ENCODE assay signal across 25 cellular contexts in genomic region chr1:164498792-164499191, GRCh38.
"Had no signal": no experiment of that assay in that cellular context is flagged by ENCODE, and none has a peak within 500 bp of the region (broad histone marks: within the 10 kb centered on the region; RNA-seq: fewer than 3 reads in every experiment).

No MANE protein-coding gene starts in this region.

- H3K4me3 ChIP-seq: coronary artery, dorsolateral prefrontal cortex had no signal

- H3K27ac ChIP-seq: brain microvascular endothelial cell, coronary artery, dorsolateral prefrontal cortex, VCaP had no signal

- ATAC-seq: activated CD4-positive, CD25-positive, alpha-beta regulatory T cell treated with anti-CD3 and anti-CD28 coated beads, Interleukin-2, amount 50 U/mL, for 24 hours; activated CD8-positive, alpha-beta T cell treated with anti-CD3 and anti-CD28 coated beads for 36 hours; activated T-cell treated with anti-CD3 and anti-CD28 coated beads, Interleukin-2, amount 50 U/mL, for 4 hours; activated T-helper 17 cell treated with anti-CD3 and anti-CD28 coated beads, Interleukin-2, amount 50 U/mL, for 72 hours; esophagus mucosa had no signal

- H3K27me3 ChIP-seq: brain microvascular endothelial cell, dorsolateral prefrontal cortex had no signal

- DNase-seq: activated B cell treated with CpG ODN at 0.5 μM for 24 hours; activated CD4-positive, alpha-beta T cell treated with anti-CD3 and anti-CD28 coated beads for 48 hours; activated CD4-positive, alpha-beta T cell treated with anti-CD3 and anti-CD28 coated beads, Interleukin-2, amount 50 U/mL, for 1 hour; activated CD4-positive, alpha-beta T cell treated with anti-CD3 and anti-CD28 coated beads, Interleukin-2, amount 50 U/mL, for 48 hours; activated CD8-positive, alpha-beta memory T cell treated with anti-CD3 and anti-CD28 coated beads for 24 hours; activated CD8-positive, alpha-beta T cell treated with anti-CD3 and anti-CD28 coated beads for 36 hours; activated effector memory CD4-positive, alpha-beta T cell treated with Interleukin-2 at 50 U/mL for 16 hours; activated gamma-delta T cell treated with Interleukin-2 at 50 U/mL for 16 hours; activated naive CD4-positive, alpha-beta T cell treated with anti-CD3 and anti-CD28 coated beads, Interleukin-2, amount 50 U/mL, for 16 hours; activated naive CD4-positive, alpha-beta T cell treated with Interleukin-2 at 50 U/mL for 16 hours; activated T-cell treated with anti-CD3 and anti-CD28 coated beads, Interleukin-2, amount 50 U/mL, for 4 hours; amniotic stem cell; anterior cingulate cortex; brain microvascular endothelial cell; dorsolateral prefrontal cortex; effector memory CD4-positive, alpha-beta T cell; endodermal cell; foreskin fibroblast; head of caudate nucleus; hippocampal formation had no signal

- H3K36me3 ChIP-seq: brain microvascular endothelial cell had no signal
